In genomic region chr1:67831850-67832513, GRCh38 we compare ENCODE assay signal across 7 cellular contexts. TPM values are rescaled to one million over a fixed set of nuclear protein-coding genes. Genes with fewer than 3 reads are reported as not detected.
A peak's percentile ranks its signal among the peaks of the same experiment; 100 is the strongest.
DNase-seq lines count a peak whose midpoint lies in the region; ATAC-seq, FAIRE-seq and TF ChIP-seq lines count a peak whose summit lies in the region.

No MANE protein-coding gene starts in this region.

- peak overlapping the region; percentile 60 for H3K4me3 Mint-ChIP-seq in activated CD8-positive, alpha-beta T cell treated with anti-CD3 and anti-CD28 coated beads, Interleukin-2, amount 10 ng/mL, durations not matched to agents 7 days and 5 days
- peak overlapping the region; percentile 99 for H3K4me3 Mint-ChIP-seq in neural crest cell

- peak; percentile 49 for FAIRE-seq in G401.6 (lab: Jason Lieb, UNC)
- no peak for FAIRE-seq in frontal cortex (lab: Jason Lieb, UNC)

- peak overlapping the region; percentile 94 for H3K4me3 ChIP-seq in MG63

- peaks cover 44% of the 10 kb centered on the region for H3K36me3 ChIP-seq in MG63

- no peak for ATAC-seq in activated CD8-positive, alpha-beta T cell treated with anti-CD3 and anti-CD28 coated beads, Interleukin-2, amount 10 ng/mL, durations not matched to agents 7 days and 5 days

- no peak for TF ChIP-seq CTCF in neural crest cell (conservative IDR thresholded peaks at IDR 0.05)

- no peaks in the 10 kb centered on the region for H3K9me3 ChIP-seq in MG63

- POLR2A ChIA-PET in activated CD8-positive, alpha-beta T cell treated with anti-CD3 and anti-CD28 coated beads, Interleukin-2, amount 10 ng/mL, durations not matched to agents 7 days and 5 days (lab: Charles Lee), result interaction anchor here (0.7 kb wide), 1 partner anchor 289 kb away, joined by 3 read pairs; no protein-coding TSS in a partner anchor

- no peaks in the 10 kb centered on the region for H3K9me3 Mint-ChIP-seq in activated CD8-positive, alpha-beta T cell treated with anti-CD3 and anti-CD28 coated beads, Interleukin-2, amount 10 ng/mL, durations not matched to agents 7 days and 5 days (ENCODE audit: insufficient read depth)
- H3K9me3 Mint-ChIP-seq in neural crest cell, result no peaks in the 10 kb centered on the region

- DNase-seq in MG63, result peak; percentile 82
- no peak for DNase-seq in activated CD8-positive, alpha-beta T cell treated with anti-CD3 and anti-CD28 coated beads, Interleukin-2, amount 10 ng/mL, durations not matched to agents 7 days and 5 days
- DNase-seq in frontal cortex (ENCODE audit: low spot score in 2 of 2), result peak; percentile 44 to 47
- peak; percentile 38 for DNase-seq in neural crest cell (ENCODE audit: low read depth, low spot score)
- no peak for DNase-seq in NCI-H1436 (lab: John Stamatoyannopoulos, UW)
- no peak for DNase-seq in NCI-H187 treated with DMSO at 0.1 percent for 48 hours (lab: John Stamatoyannopoulos, UW)

- H3K36me3 Mint-ChIP-seq in activated CD8-positive, alpha-beta T cell treated with anti-CD3 and anti-CD28 coated beads, Interleukin-2, amount 10 ng/mL, durations not matched to agents 7 days and 5 days (ENCODE audit: low read depth), result no peaks in the 10 kb centered on the region
- H3K36me3 Mint-ChIP-seq in neural crest cell (ENCODE audit: low read depth), result no peaks in the 10 kb centered on the region

- CTCF ChIA-PET in activated CD8-positive, alpha-beta T cell treated with anti-CD3 and anti-CD28 coated beads, Interleukin-2, amount 10 ng/mL, durations not matched to agents 7 days and 5 days (lab: Charles Lee), result interaction anchor here (0.7 to 3.0 kb wide), 4 partner anchors 18 to 275 kb away, joined by 3 to 12 read pairs (median 3); no protein-coding TSS in a partner anchor

- peaks cover 26% of the 10 kb centered on the region for H3K4me1 Mint-ChIP-seq in activated CD8-positive, alpha-beta T cell treated with anti-CD3 and anti-CD28 coated beads, Interleukin-2, amount 10 ng/mL, durations not matched to agents 7 days and 5 days (ENCODE audit: low read depth)
- peaks cover 18% of the 10 kb centered on the region for H3K4me1 Mint-ChIP-seq in neural crest cell

- peaks cover 53% of the 10 kb centered on the region for H3K27me3 Mint-ChIP-seq in activated CD8-positive, alpha-beta T cell treated with anti-CD3 and anti-CD28 coated beads, Interleukin-2, amount 10 ng/mL, durations not matched to agents 7 days and 5 days (ENCODE audit: low read depth)
- peaks cover 37% of the 10 kb centered on the region for H3K27me3 Mint-ChIP-seq in neural crest cell (ENCODE audit: low read depth)

- H3K27me3 ChIP-seq in MG63, result no peaks in the 10 kb centered on the region

- H3K27ac Mint-ChIP-seq in activated CD8-positive, alpha-beta T cell treated with anti-CD3 and anti-CD28 coated beads, Interleukin-2, amount 10 ng/mL, durations not matched to agents 7 days and 5 days, result no peak overlapping the region
- peak overlapping the region; percentile 99 for H3K27ac Mint-ChIP-seq in neural crest cell (ENCODE audit: unreplicated experiment)

RNA-seq across cellular contexts. Expression of gene GNG12, which starts 1.3 kb away (rescaled TPM):
- total RNA-seq in MG63 (2014; rRNA removed; shearing (Covaris generic); ENCODE audit: low replicate concordance), result 224 and 362 TPM in 2 replicates
- not detected for total RNA-seq in activated CD8-positive, alpha-beta T cell treated with anti-CD3 and anti-CD28 coated beads, Interleukin-2, amount 10 ng/mL, durations not matched to agents 7 days and 5 days
- total RNA-seq in frontal cortex (21.2 TPM), neural crest cell (18.4 and 18.5 TPM in 2 replicates)

Comparison
In these comparisons a context has a peak if more than half of its experiments do, and no peak if none do; other contexts are left out.
1. DNase-seq: peak in MG63 (single experiment), frontal cortex (2 of 2) and neural crest cell (single experiment); none in activated CD8-positive, alpha-beta T cell treated with anti-CD3 and anti-CD28 coated beads, Interleukin-2, amount 10 ng/mL, durations not matched to agents 7 days and 5 days (single experiment), NCI-H1436 (single experiment) and NCI-H187 treated with DMSO at 0.1 percent for 48 hours (single experiment).
2. RNA of gene GNG12, which starts 1.3 kb away (total RNA-seq): 224 to 362 TPM in MG63, 21.2 TPM in frontal cortex (single experiment) and 18.4 to 18.5 TPM in neural crest cell; not detected in activated CD8-positive, alpha-beta T cell treated with anti-CD3 and anti-CD28 coated beads, Interleukin-2, amount 10 ng/mL, durations not matched to agents 7 days and 5 days; every median in the first group is over 10 times any median in the second.